ENCODE assay signal across 1 cellular context in genomic region chr5:177124486-177124991, GRCh38.
TF ChIP-seq lines count a peak whose summit lies in the region.

No MANE protein-coding gene starts in this region.

TF ChIP-seq in H1, 55 proteins besides CTCF, POLR2A, EP300 and RAD21 (continued from another document):
- TF ChIP-seq JUN (IDR thresholded peaks at IDR 0.05; ENCODE audit: low read depth, low read length) (no peak), NANOG (IDR thresholded peaks at IDR 0.05; ENCODE audit: insufficient read depth, low read depth, low read length, poor library complexity, severe bottlenecking) (no peak), HDAC2 (IDR thresholded peaks at IDR 0.05; ENCODE audit: borderline replicate concordance in 1 of 2, low read depth in 2 of 2, low read length in 2 of 2) (no peak), POLR2AphosphoS5 (IDR thresholded peaks at IDR 0.05; ENCODE audit: low read depth, low read length) (no peak), SIN3A (conservative IDR thresholded peaks at IDR 0.05 in 1 of 2, IDR thresholded peaks at IDR 0.05 in 1 of 2; ENCODE audit: low read depth in 1 of 2, low read length in 2 of 2) (no peak), SP2 (IDR thresholded peaks at IDR 0.05; ENCODE audit: low read length) (no peak), CBX8 (IDR thresholded peaks at IDR 0.05; ENCODE audit: borderline replicate concordance, low read depth, low read length) (no peak), EZH2 (IDR thresholded peaks at IDR 0.05; ENCODE audit: low read depth, low read length, severe bottlenecking) (no peak), CHD1 (IDR thresholded peaks at IDR 0.05; ENCODE audit: low read depth, low read length) (no peak), NRF1 (IDR thresholded peaks at IDR 0.05; ENCODE audit: low read depth, low read length) (no peak), TBP (IDR thresholded peaks at IDR 0.05; ENCODE audit: low read depth, low read length) (no peak), CREB1 (IDR thresholded peaks at IDR 0.05) (no peak), KDM1A (IDR thresholded peaks at IDR 0.05; ENCODE audit: borderline replicate concordance, low read length) (no peak), RNF2 (IDR thresholded peaks at IDR 0.05; ENCODE audit: borderline replicate concordance, low read depth, low read length, missing control alignments, poor library complexity, severe bottlenecking) (no peak), CEBPB (IDR thresholded peaks at IDR 0.05; ENCODE audit: low read depth, low read length) (no peak), SP4 (IDR thresholded peaks at IDR 0.05; ENCODE audit: low read length) (no peak)
